9 cellular contexts compared by ENCODE assay signal in the genomic region with DNA sequence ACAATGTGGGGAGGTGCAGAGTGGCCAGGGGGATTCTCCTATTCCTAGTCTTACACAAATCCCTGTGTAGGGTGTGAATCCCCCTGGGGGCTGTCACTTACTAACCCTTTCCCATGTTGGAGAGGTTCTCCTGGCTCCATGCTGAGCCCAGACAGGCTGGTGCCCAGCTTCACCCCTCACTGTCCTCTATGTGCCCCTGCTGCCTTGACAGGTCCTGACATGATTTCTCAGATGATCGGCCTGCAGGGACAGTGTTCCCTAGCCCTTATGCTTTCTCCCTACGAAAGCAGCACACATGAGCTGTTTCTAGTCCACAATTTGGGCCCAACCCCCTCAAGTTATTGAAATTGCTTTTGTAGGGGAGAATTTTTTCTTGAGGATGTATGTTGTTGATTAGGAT.
"Had no signal": no experiment of that assay in that cellular context is flagged by ENCODE, and none has a peak within 500 bp of the region (broad histone marks: within the 10 kb centered on the region; RNA-seq: fewer than 3 reads in every experiment).

No MANE protein-coding gene starts in this region.

- H3K27ac Mint-ChIP-seq: GM23338, HFFc6 had no signal

- DNase-seq: H9, HCEC 1CT, HFFc6, IMR-90 had no signal

- H3K4me3 ChIP-seq: GM23338, K562 had no signal

- ATAC-seq: GM23338, K562 had no signal

- H3K4me1 Mint-ChIP-seq: GM23338 had no signal

- FAIRE-seq: H1, H54, HTR-8/SVneo, K562 had no signal

- H3K4me3 Mint-ChIP-seq: GM23338, H9, HFFc6 had no signal
